1 cellular context compared by ENCODE assay signal in the genomic region with DNA sequence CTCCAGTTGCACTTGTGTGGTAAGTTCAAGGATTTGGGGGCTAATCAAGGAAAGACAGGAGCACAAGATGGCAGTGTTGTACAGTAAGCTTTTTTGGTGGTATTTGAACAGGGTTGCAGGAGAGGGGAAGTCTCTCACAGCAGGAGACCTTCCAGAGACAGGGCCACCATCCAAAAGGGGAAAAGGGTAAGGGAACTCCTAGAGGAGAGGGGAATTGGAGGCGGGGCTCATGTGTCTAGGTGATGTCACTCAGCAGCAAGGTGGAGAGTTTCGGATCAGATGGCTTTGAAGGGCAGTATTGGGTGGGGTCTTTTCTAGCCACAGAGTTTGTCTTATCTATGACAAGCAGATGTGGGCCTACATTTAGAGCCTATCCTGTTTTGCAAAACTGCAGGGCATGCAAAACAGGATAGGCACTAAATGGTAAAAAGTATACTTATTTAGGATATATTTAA.
TF ChIP-seq lines count a peak whose summit lies in the region.

No MANE protein-coding gene starts in this region.

TF ChIP-seq in HCT116, 20 proteins besides CTCF, POLR2A, EP300 and RAD21:
- TF ChIP-seq, protein P1, sequence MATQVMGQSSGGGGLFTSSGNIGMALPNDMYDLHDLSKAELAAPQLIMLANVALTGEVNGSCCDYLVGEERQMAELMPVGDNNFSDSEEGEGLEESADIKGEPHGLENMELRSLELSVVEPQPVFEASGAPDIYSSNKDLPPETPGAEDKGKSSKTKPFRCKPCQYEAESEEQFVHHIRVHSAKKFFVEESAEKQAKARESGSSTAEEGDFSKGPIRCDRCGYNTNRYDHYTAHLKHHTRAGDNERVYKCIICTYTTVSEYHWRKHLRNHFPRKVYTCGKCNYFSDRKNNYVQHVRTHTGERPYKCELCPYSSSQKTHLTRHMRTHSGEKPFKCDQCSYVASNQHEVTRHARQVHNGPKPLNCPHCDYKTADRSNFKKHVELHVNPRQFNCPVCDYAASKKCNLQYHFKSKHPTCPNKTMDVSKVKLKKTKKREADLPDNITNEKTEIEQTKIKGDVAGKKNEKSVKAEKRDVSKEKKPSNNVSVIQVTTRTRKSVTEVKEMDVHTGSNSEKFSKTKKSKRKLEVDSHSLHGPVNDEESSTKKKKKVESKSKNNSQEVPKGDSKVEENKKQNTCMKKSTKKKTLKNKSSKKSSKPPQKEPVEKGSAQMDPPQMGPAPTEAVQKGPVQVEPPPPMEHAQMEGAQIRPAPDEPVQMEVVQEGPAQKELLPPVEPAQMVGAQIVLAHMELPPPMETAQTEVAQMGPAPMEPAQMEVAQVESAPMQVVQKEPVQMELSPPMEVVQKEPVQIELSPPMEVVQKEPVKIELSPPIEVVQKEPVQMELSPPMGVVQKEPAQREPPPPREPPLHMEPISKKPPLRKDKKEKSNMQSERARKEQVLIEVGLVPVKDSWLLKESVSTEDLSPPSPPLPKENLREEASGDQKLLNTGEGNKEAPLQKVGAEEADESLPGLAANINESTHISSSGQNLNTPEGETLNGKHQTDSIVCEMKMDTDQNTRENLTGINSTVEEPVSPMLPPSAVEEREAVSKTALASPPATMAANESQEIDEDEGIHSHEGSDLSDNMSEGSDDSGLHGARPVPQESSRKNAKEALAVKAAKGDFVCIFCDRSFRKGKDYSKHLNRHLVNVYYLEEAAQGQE (IDR thresholded peaks at IDR 0.05; ENCODE audit: low read depth), result no peak
- no peak for TF ChIP-seq CBX3 (IDR thresholded peaks at IDR 0.05; ENCODE audit: low read depth)
TF ChIP-seq in HCT116: peak in this region for 0.
